Comparison of ENCODE assay signal across 7 cellular contexts in genomic region chr5:126780165-126780827, GRCh38. TPM values are rescaled to one million over a fixed set of nuclear protein-coding genes. Genes with fewer than 3 reads are reported as not detected.
DNase-seq lines count a peak whose midpoint lies in the region; ATAC-seq, FAIRE-seq and TF ChIP-seq lines count a peak whose summit lies in the region.

No MANE protein-coding gene starts in this region.

- H3K27me3 Mint-ChIP-seq in astrocyte (ENCODE audit: low read depth, unreplicated experiment): no peaks in the 10 kb centered on the region

- H3K9me3 Mint-ChIP-seq in astrocyte (ENCODE audit: unreplicated experiment): no peaks in the 10 kb centered on the region

- H3K27ac Mint-ChIP-seq in astrocyte (ENCODE audit: unreplicated experiment): no peak overlapping the region

- peak; percentile 79 for TF ChIP-seq CTCF in astrocyte (IDR thresholded peaks at IDR 0.05; ENCODE audit: insufficient read depth, low read depth, low read length)

- FAIRE-seq in astrocyte (lab: Jason Lieb, UNC): no peak

- H3K4me1 Mint-ChIP-seq in astrocyte (ENCODE audit: low read depth, unreplicated experiment): peaks cover 6% of the 10 kb centered on the region

- peak overlapping the region; percentile 51 for H3K4me3 Mint-ChIP-seq in astrocyte (ENCODE audit: unreplicated experiment)

- H4K20me1 ChIP-seq in astrocyte (ENCODE audit: insufficient read depth, low read length): peaks cover 18% of the 10 kb centered on the region

- H2AFZ ChIP-seq in astrocyte (ENCODE audit: low read depth, low read length): no peak overlapping the region

- DNase-seq in ELR (ENCODE audit: low read depth) (peak; percentile 80), SJSA1 (ENCODE audit: low read depth in 1 of 2, low spot score in 2 of 2) (peak; percentile 59 to 65), astrocyte (ENCODE audit: low read depth) (peak; percentile 55), iPS-NIHi7 (ENCODE audit: extremely low spot score) (peak; percentile 52)
- DNase-seq in Jurkat, Clone E6-1 (ENCODE audit: low read depth, low spot score): peak; percentile 86
- peak; percentile 43 for DNase-seq in stimulated activated CD4-positive, alpha-beta T cell treated with anti-CD3 and anti-CD28 coated beads, Interleukin-2, amount 100 ng/mL, for 4 hours (ENCODE audit: low read depth)

- H3K4me2 ChIP-seq in astrocyte (ENCODE audit: low read length): peak overlapping the region; percentile 88

- peak overlapping the region; percentile 46 for H3K9ac ChIP-seq in astrocyte (ENCODE audit: low read length)

- H3K4me3 ChIP-seq in Jurkat, Clone E6-1 (ENCODE audit: low read length): peak overlapping the region; percentile 11
- no peak overlapping the region for H3K4me3 ChIP-seq in SJSA1
- H3K4me3 ChIP-seq in astrocyte (ENCODE audit: insufficient read depth, low read depth, low read length): no peak overlapping the region

- H3K27ac ChIP-seq in SJSA1 (no peak overlapping the region), astrocyte (ENCODE audit: low read depth, low read length) (no peak overlapping the region)

- H3K4me1 ChIP-seq in SJSA1 (replicated peaks) (peaks cover 23% of the 10 kb centered on the region), astrocyte (ENCODE audit: insufficient read depth, low read length) (peaks cover 6% of the 10 kb centered on the region)

- ATAC-seq in HG02571 (IDR thresholded peaks at IDR 0.05; ENCODE audit: unreplicated experiment): no peak

- H3K79me2 ChIP-seq in astrocyte (ENCODE audit: insufficient read depth, low read length): peaks cover 81% of the 10 kb centered on the region

- peaks cover 48% of the 10 kb centered on the region for H3K36me3 ChIP-seq in SJSA1
- no peaks in the 10 kb centered on the region for H3K36me3 ChIP-seq in astrocyte (ENCODE audit: insufficient read depth, low read length)

- H3K27me3 ChIP-seq in SJSA1 (replicated peaks) (no peaks in the 10 kb centered on the region), astrocyte (ENCODE audit: insufficient read depth, low read length) (no peaks in the 10 kb centered on the region)

- H3K9me3 ChIP-seq in SJSA1 (replicated peaks) (no peaks in the 10 kb centered on the region), astrocyte (ENCODE audit: insufficient read depth, low read depth, low read length) (no peaks in the 10 kb centered on the region)

- no peaks in the 10 kb centered on the region for H3K36me3 Mint-ChIP-seq in astrocyte (ENCODE audit: low read depth, unreplicated experiment)

RNA-seq across cellular contexts. Expression of gene LMNB1, which starts 3.4 kb away (rescaled TPM):
- polyA plus RNA-seq in Jurkat, Clone E6-1 (2012; ENCODE audit: insufficient read depth, insufficient read length): 261 TPM
- 241 and 268 TPM in 2 replicates for total RNA-seq in SJSA1 (2014; rRNA removed; shearing (Covaris generic))
- 8.1 and 12.7 TPM in 2 replicates for total RNA-seq in astrocyte

Comparison
In these comparisons a context has a peak if more than half of its experiments do, and no peak if none do; other contexts are left out.
1. RNA of gene LMNB1, which starts 3.4 kb away (total RNA-seq): 241 to 268 TPM in SJSA1; 8.1 to 12.7 TPM in astrocyte; every median in the first group is over 10 times any median in the second.
2. Peak in every context shown above with its lines, with median percentiles within 50 percentile points of each other: DNase-seq.